In genomic region chr19:41843371-41843770, GRCh38 we compare ENCODE assay signal across 38 cellular contexts. TPM values are rescaled to one million over a fixed set of nuclear protein-coding genes. Genes with fewer than 3 reads are reported as not detected.
"Had no signal": no experiment of that assay in that cellular context is flagged by ENCODE, and none has a peak within 500 bp of the region (broad histone marks: within the 10 kb centered on the region; RNA-seq: fewer than 3 reads in every experiment).

No MANE protein-coding gene starts in this region.

- H3K27ac Mint-ChIP-seq: activated naive CD4-positive, alpha-beta T cell treated with anti-CD3 and anti-CD28 coated beads, Interleukin-2, amount 10 ng/mL, durations not matched to agents 7 days and 5 days; activated naive CD8-positive, alpha-beta T cell treated with anti-CD3 and anti-CD28 coated beads, Interleukin-2, amount 10 ng/mL, durations not matched to agents 7 days and 5 days; activated T-cell treated with anti-CD3 and anti-CD28 coated beads, Interleukin-2, amount 50 U/mL, for 72 hours; brain; naive thymus-derived CD4-positive, alpha-beta T cell; stimulated activated memory B cell treated with anti-CD40 and anti-IgM and Interleukin-4, amounts not matched to agents 10 μg/mL and 1 μg/mL and 100 μg/mL, for 72 hours had no signal

- H3K4me1 ChIP-seq: ascending aorta, colonic mucosa, heart left ventricle, pancreas, prostate gland, sigmoid colon, tibial nerve had no signal

- H3K4me3 ChIP-seq: ascending aorta, cardiac muscle cell, colonic mucosa, dorsolateral prefrontal cortex, heart left ventricle, pancreas, prostate gland, sigmoid colon, smooth muscle cell, tibial nerve had no signal

- H3K4me1 Mint-ChIP-seq: activated naive CD4-positive, alpha-beta T cell treated with anti-CD3 and anti-CD28 coated beads, Interleukin-2, amount 10 ng/mL, durations not matched to agents 7 days and 5 days; activated naive CD8-positive, alpha-beta T cell treated with anti-CD3 and anti-CD28 coated beads, Interleukin-2, amount 10 ng/mL, durations not matched to agents 7 days and 5 days; brain; stimulated activated memory B cell treated with anti-CD40 and anti-IgM and Interleukin-4, amounts not matched to agents 10 μg/mL and 1 μg/mL and 100 μg/mL, for 72 hours had no signal

- H3K36me3 ChIP-seq: ascending aorta, cardiac muscle cell, colonic mucosa, heart left ventricle, pancreas, prostate gland, sigmoid colon, tibial nerve had no signal

- H3K36me3 Mint-ChIP-seq: activated naive CD4-positive, alpha-beta T cell treated with anti-CD3 and anti-CD28 coated beads, Interleukin-2, amount 10 ng/mL, durations not matched to agents 7 days and 5 days; activated naive CD8-positive, alpha-beta T cell treated with anti-CD3 and anti-CD28 coated beads, Interleukin-2, amount 10 ng/mL, durations not matched to agents 7 days and 5 days; brain had no signal

- H3K9me3 ChIP-seq: ascending aorta, colonic mucosa, heart left ventricle, pancreas, prostate gland, tibial nerve had no signal

- H3K27ac ChIP-seq: ascending aorta, cardiac muscle cell, colonic mucosa, dorsolateral prefrontal cortex, heart left ventricle, pancreas, prostate gland, sigmoid colon, tibial nerve, VCaP had no signal

- DNase-seq: activated CD4-positive, alpha-beta T cell treated with anti-CD3 and anti-CD28 coated beads for 4 hours; activated CD4-positive, alpha-beta T cell treated with anti-CD3 and anti-CD28 coated beads, Interleukin-2, amount 50 U/mL, for 4 hours; activated gamma-delta T cell; activated naive CD4-positive, alpha-beta T cell treated with anti-CD3 and anti-CD28 coated beads, Interleukin-2, amount 10 ng/mL, durations not matched to agents 7 days and 5 days; activated naive CD8-positive, alpha-beta T cell treated with anti-CD3 and anti-CD28 coated beads, Interleukin-2, amount 10 ng/mL, durations not matched to agents 7 days and 5 days; activated T-cell treated with anti-CD3 and anti-CD28 coated beads for 4 hours; activated T-cell treated with anti-CD3 and anti-CD28 coated beads, Interleukin-2, amount 50 U/mL, for 72 hours; cerebellar nuclear complex; colonic mucosa; dorsolateral prefrontal cortex; heart left ventricle; midbrain; naive thymus-derived CD4-positive, alpha-beta T cell; pancreas; retina; sigmoid colon; stimulated activated CD4-positive, alpha-beta T cell treated with anti-CD3 and anti-CD28 coated beads, Interleukin-1b, Interleukin-23, amount 100 ng/mL, for 48 hours; stimulated activated CD4-positive, alpha-beta T cell treated with anti-CD3 and anti-CD28 coated beads, Interleukin-4, amount 100 ng/mL, for 4 hours; stimulated activated CD8-positive, alpha-beta memory T cell treated with anti-CD3 and anti-CD28 coated beads, Interleukin-4, amount 100 ng/mL, for 48 hours; T1000 had no signal

- H3K27me3 ChIP-seq: ascending aorta, cardiac muscle cell, colonic mucosa, pancreas had no signal

- H3K4me2 ChIP-seq: smooth muscle cell had no signal

- ATAC-seq: activated T-cell treated with anti-CD3 and anti-CD28 coated beads, Interleukin-2, amount 50 U/mL, for 72 hours; heart left ventricle; naive thymus-derived CD4-positive, alpha-beta T cell; pancreas; stimulated activated memory B cell treated with anti-CD40 and anti-IgM and Interleukin-4, amounts not matched to agents 10 μg/mL and 1 μg/mL and 100 μg/mL, for 72 hours had no signal

- H3K9me3 Mint-ChIP-seq: activated naive CD4-positive, alpha-beta T cell treated with anti-CD3 and anti-CD28 coated beads, Interleukin-2, amount 10 ng/mL, durations not matched to agents 7 days and 5 days; activated naive CD8-positive, alpha-beta T cell treated with anti-CD3 and anti-CD28 coated beads, Interleukin-2, amount 10 ng/mL, durations not matched to agents 7 days and 5 days; activated T-cell treated with anti-CD3 and anti-CD28 coated beads, Interleukin-2, amount 50 U/mL, for 72 hours; brain; T-helper 1 cell treated with Interleukin-12 subunit alpha and Interleukin-12 subunit beta and Interleukin-4 antibody, amounts not matched to agents 30 μg/mL and 1 μg/mL, for 36 hours had no signal

- H3K4me3 Mint-ChIP-seq: activated naive CD4-positive, alpha-beta T cell treated with anti-CD3 and anti-CD28 coated beads, Interleukin-2, amount 10 ng/mL, durations not matched to agents 7 days and 5 days; activated naive CD8-positive, alpha-beta T cell treated with anti-CD3 and anti-CD28 coated beads, Interleukin-2, amount 10 ng/mL, durations not matched to agents 7 days and 5 days; activated T-cell treated with anti-CD3 and anti-CD28 coated beads, Interleukin-2, amount 50 U/mL, for 72 hours; brain; naive thymus-derived CD4-positive, alpha-beta T cell; stimulated activated memory B cell treated with anti-CD40 and anti-IgM and Interleukin-4, amounts not matched to agents 10 μg/mL and 1 μg/mL and 100 μg/mL, for 72 hours; T-helper 1 cell treated with Interleukin-12 subunit alpha and Interleukin-12 subunit beta and Interleukin-4 antibody, amounts not matched to agents 30 μg/mL and 1 μg/mL, for 36 hours had no signal

RNA-seq across cellular contexts. Expression of gene LYPD4, which starts 1.1 kb away (rescaled TPM):
- total RNA-seq: activated naive CD8-positive, alpha-beta T cell treated with anti-CD3 and anti-CD28 coated beads, Interleukin-2, amount 10 ng/mL, durations not matched to agents 7 days and 5 days; activated T-cell treated with anti-CD3 and anti-CD28 coated beads, Interleukin-2, amount 50 U/mL, for 72 hours; ascending aorta; cardiac muscle cell; colonic mucosa; dorsolateral prefrontal cortex; endothelial cell of umbilical vein; fibroblast of lung; fibroblast of villous mesenchyme; heart left ventricle; kidney epithelial cell; lower leg skin; naive thymus-derived CD4-positive, alpha-beta T cell; pancreas; sigmoid colon; smooth muscle cell; temporal lobe; tibial nerve; urinary bladder had no signal
- polyA plus RNA-seq: cardiac muscle cell; endothelial cell of umbilical vein; esophagus; fibroblast of lung; heart left ventricle; naive thymus-derived CD4-positive, alpha-beta T cell; neural cell; pancreas; smooth muscle cell; urinary bladder had no signal

RNA-seq across cellular contexts. Expression of gene DMRTC2, which starts 1.5 kb away (rescaled TPM):
- total RNA-seq: activated naive CD8-positive, alpha-beta T cell treated with anti-CD3 and anti-CD28 coated beads, Interleukin-2, amount 10 ng/mL, durations not matched to agents 7 days and 5 days; activated T-cell treated with anti-CD3 and anti-CD28 coated beads, Interleukin-2, amount 50 U/mL, for 72 hours; ascending aorta; cardiac muscle cell; colonic mucosa; dorsolateral prefrontal cortex; endothelial cell of umbilical vein; fibroblast of lung; fibroblast of villous mesenchyme; heart left ventricle; kidney epithelial cell; lower leg skin; pancreas; sigmoid colon; smooth muscle cell; temporal lobe; tibial nerve; urinary bladder had no signal
- polyA plus RNA-seq: cardiac muscle cell; endothelial cell of umbilical vein; fibroblast of lung; heart left ventricle; naive thymus-derived CD4-positive, alpha-beta T cell; neural cell; pancreas; sigmoid colon; smooth muscle cell; urinary bladder had no signal

RNA-seq across cellular contexts. Expression of gene CD79A, which starts 33.7 kb away (rescaled TPM):
- total RNA-seq: ascending aorta, cardiac muscle cell, endothelial cell of umbilical vein, fibroblast of villous mesenchyme, kidney epithelial cell, sigmoid colon, smooth muscle cell, temporal lobe, tibial nerve had no signal
- polyA plus RNA-seq: neural cell had no signal
